ENCODE assay signal across 17 cellular contexts in the genomic region with DNA sequence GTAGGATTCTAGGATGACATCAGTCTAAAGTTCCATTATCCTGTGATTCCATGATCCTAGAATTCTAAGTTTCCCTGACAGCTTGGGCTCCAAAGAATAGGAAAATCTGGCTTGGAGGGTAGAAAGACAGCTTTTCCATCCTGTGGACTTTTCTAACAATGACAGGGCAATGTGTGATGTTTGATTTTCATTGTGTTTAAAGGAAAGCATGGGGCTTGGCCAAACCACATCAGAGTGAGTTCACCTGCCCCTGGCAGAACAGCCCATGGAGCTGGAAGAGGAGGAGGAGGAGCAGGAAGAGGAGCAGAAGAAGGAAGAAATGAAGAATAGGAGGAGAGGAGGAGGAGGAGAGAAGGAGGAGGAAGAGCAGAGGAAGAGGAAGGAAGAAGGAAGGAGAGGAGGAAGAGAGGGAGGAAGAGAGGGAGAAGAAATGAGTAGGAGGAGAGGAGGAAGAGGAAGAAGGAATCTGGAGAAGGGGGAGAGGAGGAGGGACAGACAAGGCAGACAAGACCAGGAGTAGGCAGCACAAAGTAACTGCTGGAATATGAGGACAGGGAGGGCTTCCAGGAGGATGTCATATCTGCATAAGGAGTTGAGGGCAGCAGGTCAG. TPM values are rescaled to one million over a fixed set of nuclear protein-coding genes. Genes with fewer than 3 reads are reported as not detected.
A peak's percentile ranks its signal among the peaks of the same experiment; 100 is the strongest.
DNase-seq lines count a peak whose midpoint lies in the region; ATAC-seq, FAIRE-seq and TF ChIP-seq lines count a peak whose summit lies in the region.
"Had no signal": no experiment of that assay in that cellular context is flagged by ENCODE, and none has a peak within 500 bp of the region (broad histone marks: within the 10 kb centered on the region; RNA-seq: fewer than 3 reads in every experiment).

No MANE protein-coding gene starts in this region.

- in situ Hi-C loops in K562 (cut with MboI) = no loop called here

- POLR2A ChIA-PET in HEK293 (lab: Yijun Ruan, JAX) (no interaction called here), K562 (lab: Yijun Ruan, JAX) (interaction anchor here (0.5 to 1.8 kb wide), 4 partner anchors 11 to 31 kb away, joined by 3 to 9 read pairs (median 4); no protein-coding TSS in a partner anchor)

- H3K27me3 ChIP-seq in K562 (ENCODE audit: control insufficient read depth in 2 of 2, insufficient read depth in 2 of 2, low read length in 2 of 2) = peaks cover 21 to 73% of the 10 kb centered on the region in 2 experiments; a peak in 4 of 5 replicates
- no peaks in the 10 kb centered on the region for H3K27me3 ChIP-seq in H7 (ENCODE audit: control insufficient read depth, insufficient read depth, low read length)
- H3K27me3 ChIP-seq in right cardiac atrium (ENCODE audit: control insufficient read depth, insufficient read depth) = no peaks in the 10 kb centered on the region

- H3K9me3 ChIP-seq in HEK293 (ENCODE audit: control insufficient read depth, insufficient read depth, low read depth, low read length) (no peaks in the 10 kb centered on the region), K562 (replicated peaks; ENCODE audit: control insufficient read depth, insufficient read depth, low read depth, low read length) (no peaks in the 10 kb centered on the region), right cardiac atrium (ENCODE audit: control insufficient read depth, low read length) (no peaks in the 10 kb centered on the region)

- no peak overlapping the region for H3K9ac ChIP-seq in K562 (ENCODE audit: insufficient read depth in 1 of 2, low read depth in 2 of 2, low read length in 2 of 2)

- ATAC-seq in K562 (no peak), right cardiac atrium (no peak)

- intact Hi-C loops in K562 (cut with micrococcal nuclease) = no loop called here
- intact Hi-C loops in right cardiac atrium (cut with DNase I) = no loop called here

- CTCF ChIA-PET in HEK293 (lab: Yijun Ruan, JAX) (interaction anchor here (0.6 to 1.2 kb wide), 3 partner anchors 12 to 702 kb away, joined by 3 read pairs; no protein-coding TSS in a partner anchor), K562 (lab: Yijun Ruan, JAX; ENCODE audit: low intra/inter-chr PET ratio) (no interaction called here)

- no peaks in the 10 kb centered on the region for H3K9me1 ChIP-seq in K562 (ENCODE audit: control insufficient read depth, insufficient read depth, low read length)

- BruUV-seq in K562 (replicated peaks; lab: Mats Ljungman, UMichigan) = no TSS peak

- H3K79me2 ChIP-seq in K562 (ENCODE audit: control insufficient read depth, insufficient read depth, low read length) = no peaks in the 10 kb centered on the region

- peak; percentile 22 for DNase-seq in NCI-H69 (lab: John Stamatoyannopoulos, UW)
- no peak for DNase-seq in K562 (ENCODE audit: extremely low read depth in 1 of 4, low spot score in 3 of 4)
- no peak for DNase-seq in H7
- no peak for DNase-seq in right cardiac atrium
- DNase-seq in DMS 273 treated with DMSO at 0.1 percent for 48 hours (lab: John Stamatoyannopoulos, UW) = no peak
- DNase-seq: C1 segment of cervical spinal cord; Calu3; CD4-positive, alpha-beta memory T cell; COR-L47; DMS153; DND-41; GOT3; HCEC 1CT had no signal

- H3K36me3 ChIP-seq in HEK293 (ENCODE audit: control insufficient read depth in 2 of 2, insufficient read depth in 1 of 2, low read length in 2 of 2) (no peaks in the 10 kb centered on the region), K562 (ENCODE audit: control insufficient read depth, insufficient read depth, low read length) (no peaks in the 10 kb centered on the region), H7 (replicated peaks; ENCODE audit: control insufficient read depth, insufficient read depth, low read length) (no peaks in the 10 kb centered on the region)

- TF ChIP-seq CTCF in HEK293 (tag by site-specific recombination; IDR thresholded peaks at IDR 0.05) (no peak), K562 (IDR thresholded peaks at IDR 0.05 in 2 of 3, conservative IDR thresholded peaks at IDR 0.05 in 1 of 3; ENCODE audit: insufficient read depth in 2 of 3, low read depth in 1 of 3, low read length in 3 of 3) (no peak)

- no peak overlapping the region for H3K27ac ChIP-seq in HEK293 (ENCODE audit: extremely low read depth, low read depth, low read length)
- H3K27ac ChIP-seq in K562 (ENCODE audit: extremely low read depth, low read depth, low read length) = no peak overlapping the region
- no peak overlapping the region for H3K27ac ChIP-seq in right cardiac atrium (ENCODE audit: low read length)

- no peaks in the 10 kb centered on the region for H3K4me1 ChIP-seq in HEK293 (ENCODE audit: control insufficient read depth, insufficient read depth, low read length)
- no peaks in the 10 kb centered on the region for H3K4me1 ChIP-seq in K562 (replicated peaks in 1 of 2; ENCODE audit: control insufficient read depth in 2 of 2, insufficient read depth in 2 of 2, low read length in 2 of 2)
- no peaks in the 10 kb centered on the region for H3K4me1 ChIP-seq in right cardiac atrium (ENCODE audit: control insufficient read depth, insufficient read depth, low read length)

- no peak for TF ChIP-seq EP300 in K562 (IDR thresholded peaks at IDR 0.05; ENCODE audit: low read length)

- H3K4me2 ChIP-seq in K562 (ENCODE audit: insufficient read depth, low read length) = no peak overlapping the region

- H3K4me3 ChIP-seq in HEK293 (ENCODE audit: low read depth, low read length) (no peak overlapping the region), K562 (no peak overlapping the region), H7 (ENCODE audit: insufficient read depth, low read depth, low read length) (no peak overlapping the region), right cardiac atrium (ENCODE audit: low read length) (no peak overlapping the region)

- no peak for FAIRE-seq in K562 (lab: Jason Lieb, UNC)
- FAIRE-seq: G401.6, GM12892, H54 had no signal

- H2AFZ ChIP-seq in K562 (ENCODE audit: low read depth, low read length) = no peak overlapping the region

- H4K20me1 ChIP-seq in K562 (replicated peaks; ENCODE audit: control insufficient read depth, insufficient read depth, low read length) = 0 out of 2 replicates have a peak, but pooled peaks cover 4% of the 10 kb centered on the region

- no peak for TF ChIP-seq POLR2A in K562 (conservative IDR thresholded peaks at IDR 0.05)

- no peak for TF ChIP-seq RAD21 in K562 (CRISPR knock-in tag; conservative IDR thresholded peaks at IDR 0.05 in 1 of 2, IDR thresholded peaks at IDR 0.05 in 1 of 2)

TF ChIP-seq in HEK293, 187 proteins besides CTCF, POLR2A, EP300 and RAD21 (continues in another document):
- peak; percentile 57 for TF ChIP-seq ZNF366 (tag by site-specific recombination; conservative IDR thresholded peaks at IDR 0.05)
- TF ChIP-seq ZNF423 (tag by site-specific recombination; IDR thresholded peaks at IDR 0.05) = no peak

TF ChIP-seq in K562, 482 proteins besides CTCF, POLR2A, EP300 and RAD21:
- TF ChIP-seq CEBPB (tag; IDR thresholded peaks at IDR 0.05) (no peak), THRB (CRISPR knock-in tag; conservative IDR thresholded peaks at IDR 0.05) (peak; percentile 64; the same call in 1 of the 2 replicates), ZNF507 (tag; conservative IDR thresholded peaks at IDR 0.05) (no peak), ARHGAP35 (IDR thresholded peaks at IDR 0.05; ENCODE audit: partially characterized antibody) (peak; percentile 42), MCM7 (IDR thresholded peaks at IDR 0.05) (0 out of 4 replicates have a peak, but pooled peaks of 1 of the 2 experiments have one; percentile 54)

RNA-seq across cellular contexts. Expression of gene WNT11, which starts 53.1 kb away (rescaled TPM):
- total RNA-seq in K562 (2011; cell fraction: chromatin; rRNA removed; ENCODE audit: low replicate concordance) = 0.28 and 0.58 TPM in 2 replicates
- total RNA-seq in K562 (2011; cell fraction: nucleolus; rRNA removed) = 0.33 and 1.1 TPM in 2 replicates
- 0.37 and 0.53 TPM in 2 replicates for total RNA-seq in K562 (2011; cell fraction: nucleoplasm; rRNA removed)
- total RNA-seq in K562 (2014; rRNA removed) = not detected in 2 replicates
- total RNA-seq in K562 (2014; rRNA removed; fragmentation: Illumina TruSeq; extraction: Trizol) = not detected in 2 replicates
- not detected in 2 replicates for total RNA-seq in K562 (2015; rRNA removed; fragmentation: Illumina TruSeq; extraction: Trizol)
- total RNA-seq in K562 (2021) = 0.09 TPM in 1 of 2 replicates, not detected in the other
- polyA plus RNA-seq in K562 (2011; rRNA removed) = 0.20 and 0.51 TPM in 2 replicates
- 0.69 and 1.4 TPM in 2 replicates for polyA plus RNA-seq in K562 (2011; cell fraction: cytosol; rRNA removed)
- polyA plus RNA-seq in K562 (2011; cell fraction: nucleus; rRNA removed) = 0.37 and 0.65 TPM in 2 replicates
- polyA plus RNA-seq in K562 (2012) = 0.22 and 0.37 TPM in 2 replicates
- polyA plus RNA-seq in K562 (2014; fragmentation: Illumina TruSeq; extraction: Trizol) = 0.12 TPM in 1 of 2 replicates, not detected in the other
- under 1 TPM in 1 of 2 experiments, not detected in 1; 0.03 TPM for polyA plus RNA-seq in K562 (2014; fragmentation: Nextera tagmentation; extraction: Ambion mirVana)
- polyA plus RNA-seq in K562 (2014; rRNA removed) = 0.05 TPM in 1 of 2 replicates, not detected in the other
- 0.28 TPM in 1 of 2 replicates, not detected in the other for polyA minus RNA-seq in K562 (2011; rRNA and poly(A)+ RNA removed)
- polyA minus RNA-seq in K562 (2011; cell fraction: cytosol; rRNA and poly(A)+ RNA removed) = 1.8 TPM in 1 of 2 replicates, not detected in the other
- 0.56 TPM in 1 of 2 replicates, not detected in the other for polyA minus RNA-seq in K562 (2011; cell fraction: nucleus; rRNA and poly(A)+ RNA removed)
- 1.0 and 1.2 TPM in 2 replicates for total RNA-seq in H7 (2014; rRNA removed; shearing (Covaris generic))
- 1 to 10 TPM; 2.1 to 7.1 (median 3.3) TPM for total RNA-seq in right cardiac atrium
- polyA plus RNA-seq in right cardiac atrium = 2.9 TPM
- total RNA-seq: Calu3 had no signal
